Comparison of ENCODE assay signal across 20 cellular contexts in genomic region chr12:50788562-50788961, GRCh38. TPM values are rescaled to one million over a fixed set of nuclear protein-coding genes. Genes with fewer than 3 reads are reported as not detected.
DNase-seq lines count a peak whose midpoint lies in the region; ATAC-seq and FAIRE-seq lines count a peak whose summit lies in the region.
"Had no signal": no experiment of that assay in that cellular context is flagged by ENCODE, and none has a peak within 500 bp of the region (broad histone marks: within the 10 kb centered on the region; RNA-seq: fewer than 3 reads in every experiment).

No MANE protein-coding gene starts in this region.

- peak; percentile 40 for FAIRE-seq in HTR-8/SVneo (lab: Jason Lieb, UNC)
- FAIRE-seq: GM12878, TTC549 had no signal

- DNase-seq in AG20443 (ENCODE audit: low spot score) (peak; percentile 51), HTR-8/SVneo (ENCODE audit: insufficient read length, low spot score) (peak; percentile 39), brain pericyte (ENCODE audit: low read depth, low spot score) (peak; percentile 2), non-pigmented ciliary epithelial cell (ENCODE audit: low read depth) (peak; percentile 93), mucosa of gallbladder (ENCODE audit: low spot score) (no peak), globus pallidus (ENCODE audit: low spot score) (no peak)
- DNase-seq in effector CD8-positive, alpha-beta T cell (lab: John Stamatoyannopoulos, UW) = no peak
- DNase-seq: activated CD4-positive, alpha-beta T cell treated with anti-CD3 and anti-CD28 coated beads, Interleukin-2, amount 50 U/mL, for 48 hours; activated T-cell treated with anti-CD3 and anti-CD28 coated beads, Interleukin-2, amount 50 U/mL, for 72 hours; amygdala; C1 segment of cervical spinal cord; NCI-H1048; NCI-H2171; NK-92 treated with Interleukin-12 subunit alpha and Interleukin-12 subunit beta, amount 100 ng/mL, for 24 hours; SJCRH30 had no signal

- no peak for ATAC-seq in HG03342 (IDR thresholded peaks at IDR 0.05; ENCODE audit: unreplicated experiment)
- ATAC-seq: activated T-cell treated with anti-CD3 and anti-CD28 coated beads, Interleukin-2, amount 50 U/mL, for 72 hours; GM12878 had no signal

RNA-seq across cellular contexts. Expression of gene ATF1, which starts 24.7 kb away (rescaled TPM):
- 34.6 TPM for total RNA-seq in mucosa of gallbladder

RNA-seq across cellular contexts. Expression of gene TMPRSS12, which starts 54.2 kb away (rescaled TPM):
- total RNA-seq in mucosa of gallbladder = not detected
- total RNA-seq: activated T-cell treated with anti-CD3 and anti-CD28 coated beads, Interleukin-2, amount 50 U/mL, for 72 hours; GM12878; kidney epithelial cell; mononuclear cell; SJCRH30 had no signal

Comparison
In these comparisons a context has a peak if more than half of its experiments do, and no peak if none do; other contexts are left out.
1. DNase-seq: peak in AG20443 (single experiment), HTR-8/SVneo (single experiment), brain pericyte (single experiment) and non-pigmented ciliary epithelial cell (single experiment); none in mucosa of gallbladder (single experiment), effector CD8-positive, alpha-beta T cell (single experiment) and globus pallidus (single experiment).